Comparison of ENCODE assay signal across 1 cellular context in the genomic region with DNA sequence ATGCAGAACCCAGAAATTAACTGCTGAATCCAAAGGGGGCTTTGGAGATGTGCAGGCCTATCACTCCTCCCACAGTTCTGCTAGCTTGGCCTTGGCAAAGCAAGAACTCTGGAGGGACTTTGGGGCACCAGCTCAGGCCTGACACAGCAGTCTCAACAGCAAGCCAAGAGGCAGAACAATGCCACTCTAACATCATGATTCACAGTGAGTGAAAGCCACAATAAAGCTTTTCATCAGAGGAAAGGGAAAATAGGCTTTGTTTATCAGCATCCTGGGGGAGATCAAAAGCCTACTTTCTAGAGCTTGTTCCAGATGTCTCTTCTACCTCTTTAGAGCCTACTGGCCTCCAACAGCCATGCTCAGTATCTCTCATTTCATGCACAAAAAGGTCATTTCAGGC.
TF ChIP-seq lines count a peak whose summit lies in the region.

No MANE protein-coding gene starts in this region.

TF ChIP-seq in GM23338, 12 proteins besides CTCF, POLR2A, EP300 and RAD21 (continued from another document):
- TF ChIP-seq, protein P1, sequence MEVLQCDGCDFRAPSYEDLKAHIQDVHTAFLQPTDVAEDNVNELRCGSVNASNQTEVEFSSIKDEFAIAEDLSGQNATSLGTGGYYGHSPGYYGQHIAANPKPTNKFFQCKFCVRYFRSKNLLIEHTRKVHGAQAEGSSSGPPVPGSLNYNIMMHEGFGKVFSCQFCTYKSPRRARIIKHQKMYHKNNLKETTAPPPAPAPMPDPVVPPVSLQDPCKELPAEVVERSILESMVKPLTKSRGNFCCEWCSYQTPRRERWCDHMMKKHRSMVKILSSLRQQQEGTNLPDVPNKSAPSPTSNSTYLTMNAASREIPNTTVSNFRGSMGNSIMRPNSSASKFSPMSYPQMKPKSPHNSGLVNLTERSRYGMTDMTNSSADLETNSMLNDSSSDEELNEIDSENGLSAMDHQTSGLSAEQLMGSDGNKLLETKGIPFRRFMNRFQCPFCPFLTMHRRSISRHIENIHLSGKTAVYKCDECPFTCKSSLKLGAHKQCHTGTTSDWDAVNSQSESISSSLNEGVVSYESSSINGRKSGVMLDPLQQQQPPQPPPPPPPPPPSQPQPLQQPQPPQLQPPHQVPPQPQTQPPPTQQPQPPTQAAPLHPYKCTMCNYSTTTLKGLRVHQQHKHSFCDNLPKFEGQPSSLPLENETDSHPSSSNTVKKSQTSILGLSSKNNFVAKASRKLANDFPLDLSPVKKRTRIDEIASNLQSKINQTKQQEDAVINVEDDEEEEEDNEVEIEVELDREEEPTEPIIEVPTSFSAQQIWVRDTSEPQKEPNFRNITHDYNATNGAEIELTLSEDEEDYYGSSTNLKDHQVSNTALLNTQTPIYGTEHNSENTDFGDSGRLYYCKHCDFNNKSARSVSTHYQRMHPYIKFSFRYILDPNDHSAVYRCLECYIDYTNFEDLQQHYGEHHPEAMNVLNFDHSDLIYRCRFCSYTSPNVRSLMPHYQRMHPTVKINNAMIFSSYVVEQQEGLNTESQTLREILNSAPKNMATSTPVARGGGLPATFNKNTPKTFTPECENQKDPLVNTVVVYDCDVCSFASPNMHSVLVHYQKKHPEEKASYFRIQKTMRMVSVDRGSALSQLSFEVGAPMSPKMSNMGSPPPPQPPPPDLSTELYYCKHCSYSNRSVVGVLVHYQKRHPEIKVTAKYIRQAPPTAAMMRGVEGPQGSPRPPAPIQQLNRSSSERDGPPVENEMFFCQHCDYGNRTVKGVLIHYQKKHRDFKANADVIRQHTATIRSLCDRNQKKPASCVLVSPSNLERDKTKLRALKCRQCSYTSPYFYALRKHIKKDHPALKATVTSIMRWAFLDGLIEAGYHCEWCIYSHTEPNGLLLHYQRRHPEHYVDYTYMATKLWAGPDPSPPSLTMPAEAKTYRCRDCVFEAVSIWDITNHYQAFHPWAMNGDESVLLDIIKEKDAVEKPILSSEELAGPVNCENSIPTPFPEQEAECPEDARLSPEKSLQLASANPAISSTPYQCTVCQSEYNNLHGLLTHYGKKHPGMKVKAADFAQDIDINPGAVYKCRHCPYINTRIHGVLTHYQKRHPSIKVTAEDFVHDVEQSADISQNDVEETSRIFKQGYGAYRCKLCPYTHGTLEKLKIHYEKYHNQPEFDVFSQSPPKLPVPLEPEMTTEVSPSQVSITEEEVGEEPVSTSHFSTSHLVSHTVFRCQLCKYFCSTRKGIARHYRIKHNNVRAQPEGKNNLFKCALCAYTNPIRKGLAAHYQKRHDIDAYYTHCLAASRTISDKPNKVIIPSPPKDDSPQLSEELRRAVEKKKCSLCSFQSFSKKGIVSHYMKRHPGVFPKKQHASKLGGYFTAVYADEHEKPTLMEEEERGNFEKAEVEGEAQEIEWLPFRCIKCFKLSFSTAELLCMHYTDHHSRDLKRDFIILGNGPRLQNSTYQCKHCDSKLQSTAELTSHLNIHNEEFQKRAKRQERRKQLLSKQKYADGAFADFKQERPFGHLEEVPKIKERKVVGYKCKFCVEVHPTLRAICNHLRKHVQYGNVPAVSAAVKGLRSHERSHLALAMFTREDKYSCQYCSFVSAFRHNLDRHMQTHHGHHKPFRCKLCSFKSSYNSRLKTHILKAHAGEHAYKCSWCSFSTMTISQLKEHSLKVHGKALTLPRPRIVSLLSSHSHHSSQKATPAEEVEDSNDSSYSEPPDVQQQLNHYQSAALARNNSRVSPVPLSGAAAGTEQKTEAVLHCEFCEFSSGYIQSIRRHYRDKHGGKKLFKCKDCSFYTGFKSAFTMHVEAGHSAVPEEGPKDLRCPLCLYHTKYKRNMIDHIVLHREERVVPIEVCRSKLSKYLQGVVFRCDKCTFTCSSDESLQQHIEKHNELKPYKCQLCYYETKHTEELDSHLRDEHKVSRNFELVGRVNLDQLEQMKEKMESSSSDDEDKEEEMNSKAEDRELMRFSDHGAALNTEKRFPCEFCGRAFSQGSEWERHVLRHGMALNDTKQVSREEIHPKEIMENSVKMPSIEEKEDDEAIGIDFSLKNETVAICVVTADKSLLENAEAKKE (CRISPR knock-in tag; IDR thresholded peaks at IDR 0.05): no peak
- TF ChIP-seq JUNB (IDR thresholded peaks at IDR 0.05; ENCODE audit: unreplicated experiment) (no peak), CREB1 (CRISPR knock-in tag; IDR thresholded peaks at IDR 0.05; ENCODE audit: low read depth) (no peak), POLR2AphosphoS5 (IDR thresholded peaks at IDR 0.05; ENCODE audit: low read depth) (no peak), EZH2phosphoT487 (IDR thresholded peaks at IDR 0.05; ENCODE audit: unreplicated experiment) (no peak), EZH2 (IDR thresholded peaks at IDR 0.05; ENCODE audit: low read depth, unreplicated experiment) (no peak), ZNF331 (CRISPR knock-in tag; IDR thresholded peaks at IDR 0.05; ENCODE audit: low read depth) (no peak), NANOG (IDR thresholded peaks at IDR 0.05; ENCODE audit: borderline replicate concordance) (no peak), STAT1 (IDR thresholded peaks at IDR 0.05; ENCODE audit: unreplicated experiment) (no peak)
- TF ChIP-seq, protein P2, sequence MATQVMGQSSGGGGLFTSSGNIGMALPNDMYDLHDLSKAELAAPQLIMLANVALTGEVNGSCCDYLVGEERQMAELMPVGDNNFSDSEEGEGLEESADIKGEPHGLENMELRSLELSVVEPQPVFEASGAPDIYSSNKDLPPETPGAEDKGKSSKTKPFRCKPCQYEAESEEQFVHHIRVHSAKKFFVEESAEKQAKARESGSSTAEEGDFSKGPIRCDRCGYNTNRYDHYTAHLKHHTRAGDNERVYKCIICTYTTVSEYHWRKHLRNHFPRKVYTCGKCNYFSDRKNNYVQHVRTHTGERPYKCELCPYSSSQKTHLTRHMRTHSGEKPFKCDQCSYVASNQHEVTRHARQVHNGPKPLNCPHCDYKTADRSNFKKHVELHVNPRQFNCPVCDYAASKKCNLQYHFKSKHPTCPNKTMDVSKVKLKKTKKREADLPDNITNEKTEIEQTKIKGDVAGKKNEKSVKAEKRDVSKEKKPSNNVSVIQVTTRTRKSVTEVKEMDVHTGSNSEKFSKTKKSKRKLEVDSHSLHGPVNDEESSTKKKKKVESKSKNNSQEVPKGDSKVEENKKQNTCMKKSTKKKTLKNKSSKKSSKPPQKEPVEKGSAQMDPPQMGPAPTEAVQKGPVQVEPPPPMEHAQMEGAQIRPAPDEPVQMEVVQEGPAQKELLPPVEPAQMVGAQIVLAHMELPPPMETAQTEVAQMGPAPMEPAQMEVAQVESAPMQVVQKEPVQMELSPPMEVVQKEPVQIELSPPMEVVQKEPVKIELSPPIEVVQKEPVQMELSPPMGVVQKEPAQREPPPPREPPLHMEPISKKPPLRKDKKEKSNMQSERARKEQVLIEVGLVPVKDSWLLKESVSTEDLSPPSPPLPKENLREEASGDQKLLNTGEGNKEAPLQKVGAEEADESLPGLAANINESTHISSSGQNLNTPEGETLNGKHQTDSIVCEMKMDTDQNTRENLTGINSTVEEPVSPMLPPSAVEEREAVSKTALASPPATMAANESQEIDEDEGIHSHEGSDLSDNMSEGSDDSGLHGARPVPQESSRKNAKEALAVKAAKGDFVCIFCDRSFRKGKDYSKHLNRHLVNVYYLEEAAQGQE (IDR thresholded peaks at IDR 0.05; ENCODE audit: unreplicated experiment): no peak
